In the genomic region with DNA sequence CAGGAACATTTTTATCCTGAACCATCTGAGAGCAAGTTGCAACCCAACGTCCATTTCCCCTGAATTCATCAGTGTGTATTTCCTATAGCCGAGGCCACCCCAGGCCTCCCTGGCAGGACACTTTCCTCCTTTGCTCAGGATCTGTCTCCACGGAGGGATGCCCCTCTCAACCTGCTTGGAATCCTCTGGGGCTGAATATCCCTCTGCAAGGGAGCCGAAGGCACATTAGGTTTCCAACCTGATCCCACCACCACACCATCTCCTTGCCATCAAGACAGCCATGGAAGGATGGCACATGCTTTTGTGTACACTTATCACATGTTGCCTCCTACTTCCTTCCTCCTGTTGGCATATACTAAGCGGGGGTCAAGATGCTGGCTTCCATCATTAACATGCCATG, we compare ENCODE assay signal across 17 cellular contexts.
DNase-seq lines count a peak whose midpoint lies in the region; ATAC-seq and TF ChIP-seq lines count a peak whose summit lies in the region.
"Had no signal": no experiment of that assay in that cellular context is flagged by ENCODE, and none has a peak within 500 bp of the region (broad histone marks: within the 10 kb centered on the region; RNA-seq: fewer than 3 reads in every experiment).

No MANE protein-coding gene starts in this region.

- no peak overlapping the region for H3K4me2 ChIP-seq in PC-3 (ENCODE audit: low read length)
- H3K4me2 ChIP-seq: A549; BLaER1 treated with 17β-estradiol and CSF1 and Interleukin-3, amounts not matched to agents 10 nM and 100 nM had no signal

- no peaks in the 10 kb centered on the region for H3K36me3 ChIP-seq in SJCRH30
- no peaks in the 10 kb centered on the region for H3K36me3 ChIP-seq in endodermal cell (ENCODE audit: control insufficient read depth, insufficient read depth, low read length)
- H3K36me3 ChIP-seq in gastrocnemius medialis, result no peaks in the 10 kb centered on the region
- no peaks in the 10 kb centered on the region for H3K36me3 ChIP-seq in PC-3 (ENCODE audit: low read depth, low read length)

- POLR2A ChIA-PET in PC-3 (lab: Charles Lee; ENCODE audit: unreplicated experiment), result no interaction called here

- CTCF ChIA-PET in PC-3 (lab: Charles Lee), result no interaction called here

- H3K9me2 ChIP-seq in PC-3 (replicated peaks; ENCODE audit: low read length), result no peaks in the 10 kb centered on the region

- no peak for DNase-seq in activated T-cell treated with anti-CD3 and anti-CD28 coated beads, Interleukin-2, amount 50 U/mL, for 72 hours
- DNase-seq in activated T-cell treated with anti-CD3 and anti-CD28 coated beads, Interleukin-2, amount 50 U/mL, for 4 hours, result no peak
- DNase-seq in SJCRH30 (no peak), endodermal cell (peak; percentile 2), gastrocnemius medialis (no peak), PC-3 (no peak)
- DNase-seq: CD8-positive, alpha-beta memory T cell; DMS79; H9; NCI-H1105; NCI-H1694; NCI-H510A treated with DMSO at 0.1 percent for 48 hours; NCI-H82 had no signal

- H3K27ac ChIP-seq in SJCRH30 (peak overlapping the region; percentile 36), endodermal cell (ENCODE audit: low read depth, low read length) (no peak overlapping the region), gastrocnemius medialis (peak overlapping the region; percentile 76 to 83 (median 78)), PC-3 (ENCODE audit: low read length) (no peak overlapping the region)
- H3K27ac ChIP-seq: A549; BLaER1 treated with 17β-estradiol and CSF1 and Interleukin-3, amounts not matched to agents 10 nM and 100 nM had no signal

- H3F3A ChIP-seq in PC-3 (ENCODE audit: low read length, unreplicated experiment), result no peaks in the 10 kb centered on the region

- H4K20me1 ChIP-seq in PC-3 (ENCODE audit: low read length), result no peaks in the 10 kb centered on the region

- peaks cover 14 to 59% of the 10 kb centered on the region in 2 donors for H3K36me3 Mint-ChIP-seq in activated T-cell treated with anti-CD3 and anti-CD28 coated beads, Interleukin-2, amount 50 U/mL, for 72 hours (ENCODE audit: insufficient read depth in 2 of 2)
- peaks cover 63% of the 10 kb centered on the region for H3K36me3 Mint-ChIP-seq in activated T-cell treated with anti-CD3 and anti-CD28 coated beads, Interleukin-2, amount 50 U/mL, for 4 hours (ENCODE audit: insufficient read depth)
- H3K36me3 Mint-ChIP-seq in endodermal cell (ENCODE audit: low read depth), result no peaks in the 10 kb centered on the region

- BruUV-seq in PC-3 (replicated peaks; lab: Mats Ljungman, UMichigan), result no TSS peak

- 67 to 71% methylated on average over 3 to 5 of the region's 5 CpGs for WGBS in endodermal cell (ENCODE audit: insufficient coverage in 1 of 2, insufficient read length in 1 of 2), 2 experiments

- H3K4me3 ChIP-seq in SJCRH30 (no peak overlapping the region), endodermal cell (ENCODE audit: low read length) (no peak overlapping the region), gastrocnemius medialis (no peak overlapping the region), PC-3 (ENCODE audit: low read length) (no peak overlapping the region)
- H3K4me3 ChIP-seq: A549; BLaER1 treated with 17β-estradiol and CSF1 and Interleukin-3, amounts not matched to agents 10 nM and 100 nM had no signal

- no peaks in the 10 kb centered on the region for H3K27me3 Mint-ChIP-seq in activated T-cell treated with anti-CD3 and anti-CD28 coated beads, Interleukin-2, amount 50 U/mL, for 72 hours (ENCODE audit: low read depth)
- no peaks in the 10 kb centered on the region for H3K27me3 Mint-ChIP-seq in activated T-cell treated with anti-CD3 and anti-CD28 coated beads, Interleukin-2, amount 50 U/mL, for 4 hours (ENCODE audit: low read depth)
- H3K27me3 Mint-ChIP-seq in endodermal cell (ENCODE audit: insufficient read depth), result peaks cover 15% of the 10 kb centered on the region

- H3K9me3 Mint-ChIP-seq in activated T-cell treated with anti-CD3 and anti-CD28 coated beads, Interleukin-2, amount 50 U/mL, for 72 hours, result peaks cover 2 to 3% of the 10 kb centered on the region in 2 donors
- H3K9me3 Mint-ChIP-seq in activated T-cell treated with anti-CD3 and anti-CD28 coated beads, Interleukin-2, amount 50 U/mL, for 4 hours, result peaks cover 3% of the 10 kb centered on the region
- peaks cover 25% of the 10 kb centered on the region for H3K9me3 Mint-ChIP-seq in endodermal cell
- H3K9me3 Mint-ChIP-seq: CD8-positive, alpha-beta memory T cell had no signal

- H3K9ac ChIP-seq in endodermal cell (ENCODE audit: extremely low read depth, low read length, poor library complexity, severe bottlenecking), result no peak overlapping the region
- H3K9ac ChIP-seq in PC-3 (ENCODE audit: low read length), result no peak overlapping the region
- H3K9ac ChIP-seq: BLaER1 treated with 17β-estradiol and CSF1 and Interleukin-3, amounts not matched to agents 10 nM and 100 nM had no signal

- no peak for ATAC-seq in activated T-cell treated with anti-CD3 and anti-CD28 coated beads, Interleukin-2, amount 50 U/mL, for 72 hours (replicated peaks in 1 of 2)
- ATAC-seq in activated T-cell treated with anti-CD3 and anti-CD28 coated beads, Interleukin-2, amount 50 U/mL, for 4 hours, result no peak
- no peak for ATAC-seq in gastrocnemius medialis
- no peak for ATAC-seq in PC-3
- no peak for ATAC-seq in GM21737 (IDR thresholded peaks at IDR 0.05; ENCODE audit: unreplicated experiment)
- ATAC-seq in HG02623 (IDR thresholded peaks at IDR 0.05; ENCODE audit: unreplicated experiment), result no peak
- ATAC-seq: A549 had no signal

- no peaks in the 10 kb centered on the region for H3K27me3 ChIP-seq in SJCRH30
- no peaks in the 10 kb centered on the region for H3K27me3 ChIP-seq in endodermal cell (ENCODE audit: control insufficient read depth, insufficient read depth, low read length, poor library complexity, severe bottlenecking)
- no peaks in the 10 kb centered on the region for H3K27me3 ChIP-seq in gastrocnemius medialis
- H3K27me3 ChIP-seq in PC-3 (ENCODE audit: low read length), result no peaks in the 10 kb centered on the region
- H3K27me3 ChIP-seq: BLaER1 treated with 17β-estradiol and CSF1 and Interleukin-3, amounts not matched to agents 10 nM and 100 nM had no signal

- no peak for TF ChIP-seq CTCF in endodermal cell (conservative IDR thresholded peaks at IDR 0.05)
- TF ChIP-seq CTCF in gastrocnemius medialis (IDR thresholded peaks at IDR 0.05 in 4 of 5, conservative IDR thresholded peaks at IDR 0.05 in 1 of 5), result no peak
- TF ChIP-seq CTCF in PC-3 (conservative IDR thresholded peaks at IDR 0.05; ENCODE audit: low read depth, low read length), result no peak

- H3K27ac Mint-ChIP-seq in activated T-cell treated with anti-CD3 and anti-CD28 coated beads, Interleukin-2, amount 50 U/mL, for 72 hours, result peak overlapping the region; percentile 90
- H3K27ac Mint-ChIP-seq in endodermal cell, result no peak overlapping the region
- H3K27ac Mint-ChIP-seq: H9 had no signal

- no peak for TF ChIP-seq POLR2A in gastrocnemius medialis (IDR thresholded peaks at IDR 0.05)

- no peak overlapping the region for H2AFZ ChIP-seq in PC-3 (ENCODE audit: low read length)

- H3K9me3 ChIP-seq in SJCRH30 (replicated peaks), result 0 out of 2 replicates have a peak, but pooled peaks cover 8% of the 10 kb centered on the region
- no peaks in the 10 kb centered on the region for H3K9me3 ChIP-seq in endodermal cell (ENCODE audit: control insufficient read depth, low read length)
- H3K9me3 ChIP-seq in gastrocnemius medialis, result no peaks in the 10 kb centered on the region
- H3K9me3 ChIP-seq in PC-3 (ENCODE audit: low read length), result no peaks in the 10 kb centered on the region
- H3K9me3 ChIP-seq: A549 had no signal

- H3K79me2 ChIP-seq in PC-3 (ENCODE audit: low read length), result no peaks in the 10 kb centered on the region

- H3K4me1 ChIP-seq in SJCRH30 (peaks cover 15% of the 10 kb centered on the region), endodermal cell (ENCODE audit: control insufficient read depth, insufficient read depth, low read length) (no peaks in the 10 kb centered on the region), gastrocnemius medialis (peaks cover 17 to 21% of the 10 kb centered on the region in 2 donors), PC-3 (ENCODE audit: insufficient read depth, low read length) (no peaks in the 10 kb centered on the region)
- H3K4me1 ChIP-seq: A549 had no signal

- intact Hi-C loops in gastrocnemius medialis (cut with DNase I; ENCODE audit: low total_unique reads) (loop anchor here (5.0 kb wide), 1 partner anchor 398 kb away; no protein-coding TSS in a partner anchor), PC-3 (cut with micrococcal nuclease) (no loop called here)

- H3K4me3 Mint-ChIP-seq in activated T-cell treated with anti-CD3 and anti-CD28 coated beads, Interleukin-2, amount 50 U/mL, for 72 hours, result no peak overlapping the region
- H3K4me3 Mint-ChIP-seq in activated T-cell treated with anti-CD3 and anti-CD28 coated beads, Interleukin-2, amount 50 U/mL, for 4 hours, result no peak overlapping the region
- H3K4me3 Mint-ChIP-seq in endodermal cell, result no peak overlapping the region
- H3K4me3 Mint-ChIP-seq: CD8-positive, alpha-beta memory T cell; H9 had no signal

- H3K4me1 Mint-ChIP-seq in activated T-cell treated with anti-CD3 and anti-CD28 coated beads, Interleukin-2, amount 50 U/mL, for 72 hours (ENCODE audit: low read depth), result peaks cover 6% of the 10 kb centered on the region
- H3K4me1 Mint-ChIP-seq in activated T-cell treated with anti-CD3 and anti-CD28 coated beads, Interleukin-2, amount 50 U/mL, for 4 hours (ENCODE audit: low read depth), result peaks cover 3% of the 10 kb centered on the region
- H3K4me1 Mint-ChIP-seq in endodermal cell, result no peaks in the 10 kb centered on the region

- in situ Hi-C loops in gastrocnemius medialis (cut with MboI; ENCODE audit: low sequenced_read_pairs in 4 of 4), result no loop called here

Comparison
In these comparisons a context has a peak if more than half of its experiments do, and no peak if none do; other contexts are left out.
1. H3K27ac ChIP-seq: peak in SJCRH30 (single experiment) and gastrocnemius medialis (4 of 4); none in endodermal cell (single experiment) and PC-3 (single experiment).